In genomic region chr4:148441624-148441985, GRCh38 we compare ENCODE assay signal across 8 cellular contexts. TPM values are rescaled to one million over a fixed set of nuclear protein-coding genes. Genes with fewer than 3 reads are reported as not detected.
A peak's percentile ranks its signal among the peaks of the same experiment; 100 is the strongest.
DNase-seq lines count a peak whose midpoint lies in the region; ATAC-seq and TF ChIP-seq lines count a peak whose summit lies in the region.

No MANE protein-coding gene starts in this region.

- H3K4me3 ChIP-seq in BE2C (ENCODE audit: low read depth, low read length) (peak overlapping the region; percentile 84), LNCaP clone FGC (ENCODE audit: low read depth, low read length) (peak overlapping the region; percentile 83), ectodermal cell (ENCODE audit: insufficient read depth, low read depth, low read length) (peak overlapping the region; percentile 59)

- H3K4me1 ChIP-seq in BE2C (no peaks in the 10 kb centered on the region), ectodermal cell (ENCODE audit: control insufficient read depth, insufficient read depth, low read length) (peaks cover 9% of the 10 kb centered on the region)

- H3K27me3 Mint-ChIP-seq in nephron (ENCODE audit: low read depth), result peaks cover 58% of the 10 kb centered on the region

- H3K27me3 ChIP-seq in BE2C, result peaks cover 71% of the 10 kb centered on the region
- peaks cover 70% of the 10 kb centered on the region for H3K27me3 ChIP-seq in ectodermal cell (ENCODE audit: control insufficient read depth, insufficient read depth, low read length, poor library complexity, severe bottlenecking)

- no peaks in the 10 kb centered on the region for H3K36me3 Mint-ChIP-seq in nephron (ENCODE audit: low read depth)

- no peak for DNase-seq in BE2C
- no peak for DNase-seq in LNCaP clone FGC (ENCODE audit: low read depth)
- no peak for DNase-seq in NCI-H1048 (lab: John Stamatoyannopoulos, UW)
- no peak for DNase-seq in DMS114 treated with DMSO at 0.1 percent for 48 hours (lab: John Stamatoyannopoulos, UW; ENCODE audit: unreplicated experiment)
- no peak for DNase-seq in activated gamma-delta T cell treated with Interleukin-2 at 50 U/mL for 16 hours

- no peaks in the 10 kb centered on the region for H3K36me3 ChIP-seq in BE2C
- no peaks in the 10 kb centered on the region for H3K36me3 ChIP-seq in ectodermal cell (ENCODE audit: control insufficient read depth, insufficient read depth, low read length)

- H3K4me1 Mint-ChIP-seq in nephron, result peaks cover 17% of the 10 kb centered on the region

- TF ChIP-seq CTCF in BE2C (IDR thresholded peaks at IDR 0.05; ENCODE audit: low read depth, low read length) (no peak), LNCaP clone FGC (IDR thresholded peaks at IDR 0.05; ENCODE audit: control insufficient read depth, extremely low read depth, insufficient read depth) (no peak), nephron (IDR thresholded peaks at IDR 0.05; ENCODE audit: unreplicated experiment in 3 of 3) (no peak)

- no peak overlapping the region for H3K27ac Mint-ChIP-seq in nephron

- H3K9me3 ChIP-seq in BE2C (no peaks in the 10 kb centered on the region), ectodermal cell (ENCODE audit: control insufficient read depth, low read length) (no peaks in the 10 kb centered on the region)

- peak overlapping the region; percentile 96 to 99 (median 99) for H3K4me3 Mint-ChIP-seq in nephron

- 0 to 2% methylated on average over 12 of the region's 12 CpGs for WGBS in ectodermal cell, 2 experiments

- no peak for ATAC-seq in GM21528 (IDR thresholded peaks at IDR 0.05; ENCODE audit: low FRiP score, unreplicated experiment)

- H3K27ac ChIP-seq in ectodermal cell (ENCODE audit: insufficient read depth, low read depth, low read length, poor library complexity, severe bottlenecking), result no peak overlapping the region

- H3K9me3 Mint-ChIP-seq in nephron, result no peaks in the 10 kb centered on the region

RNA-seq across cellular contexts. Expression of gene NR3C2, which starts 0.6 kb away (rescaled TPM):
- polyA plus RNA-seq in BE2C (2012; ENCODE audit: insufficient read depth, insufficient read length, low read depth), result not detected
- polyA plus RNA-seq in ectodermal cell (2013, experiment 1 of 4), result 0.52 TPM
- 0.30 TPM for polyA plus RNA-seq in ectodermal cell (2013, experiment 2 of 4)
- 0.37 TPM for polyA plus RNA-seq in ectodermal cell (2013, experiment 3 of 4)
- 0.28 TPM for polyA plus RNA-seq in ectodermal cell (2013, experiment 4 of 4)
